27 cellular contexts compared by ENCODE assay signal in genomic region chr1:77319036-77319705, GRCh38. TPM values are rescaled to one million over a fixed set of nuclear protein-coding genes. Genes with fewer than 3 reads are reported as not detected.
DNase-seq lines count a peak whose midpoint lies in the region; ATAC-seq, FAIRE-seq and TF ChIP-seq lines count a peak whose summit lies in the region.
"Had no signal": no experiment of that assay in that cellular context is flagged by ENCODE, and none has a peak within 500 bp of the region (broad histone marks: within the 10 kb centered on the region; RNA-seq: fewer than 3 reads in every experiment).

No MANE protein-coding gene starts in this region.

- ATAC-seq in PC-3 (no peak), HG02588 (IDR thresholded peaks at IDR 0.05; ENCODE audit: unreplicated experiment) (no peak)
- ATAC-seq: left ventricle myocardium superior; stimulated activated effector memory CD8-positive, alpha-beta T cell treated with anti-CD3 and anti-CD28 coated beads, Interleukin-12 subunit alpha, Interleukin-12 subunit beta, amount 100 ng/mL, for 72 hours had no signal

- peak overlapping the region; percentile 58 for H2AFZ ChIP-seq in PC-3 (ENCODE audit: low read length)

- BruUV-seq in PC-3 (replicated peaks; lab: Mats Ljungman, UMichigan) = no TSS peak

- no peak for TF ChIP-seq POLR2A in H54 (IDR thresholded peaks at IDR 0.05; ENCODE audit: low read depth, low read length)

- no peaks in the 10 kb centered on the region for H3K9me3 ChIP-seq in PC-3 (ENCODE audit: low read length)
- H3K9me3 ChIP-seq: ascending aorta, colonic mucosa, neutrophil, sigmoid colon had no signal

- H4K20me1 ChIP-seq in PC-3 (ENCODE audit: low read length) = no peaks in the 10 kb centered on the region

- intact Hi-C loops in PC-3 (cut with micrococcal nuclease) = no loop called here

- H3K4me3 ChIP-seq in PC-3 (ENCODE audit: low read length) = no peak overlapping the region
- H3K4me3 ChIP-seq: ascending aorta, colonic mucosa, sigmoid colon had no signal

- H3K4me1 ChIP-seq in PC-3 (ENCODE audit: insufficient read depth, low read length) = peaks cover 37% of the 10 kb centered on the region
- H3K4me1 ChIP-seq: colonic mucosa, sigmoid colon had no signal

- POLR2A ChIA-PET in PC-3 (lab: Charles Lee; ENCODE audit: unreplicated experiment) = no interaction called here

- peak overlapping the region; percentile 52 for H3K27ac ChIP-seq in PC-3 (ENCODE audit: low read length)
- H3K27ac ChIP-seq in temporal lobe (ENCODE audit: low read depth, low read length) = peak overlapping the region; percentile 5
- H3K27ac ChIP-seq: ascending aorta, colonic mucosa, neutrophil, RWPE1, sigmoid colon had no signal

- no peak for TF ChIP-seq CTCF in PC-3 (conservative IDR thresholded peaks at IDR 0.05; ENCODE audit: low read depth, low read length)

- H3K79me2 ChIP-seq in PC-3 (ENCODE audit: low read length) = no peaks in the 10 kb centered on the region

- H3K9ac ChIP-seq in PC-3 (ENCODE audit: low read length) = no peak overlapping the region

- H3K36me3 ChIP-seq in PC-3 (ENCODE audit: low read depth, low read length) = no peaks in the 10 kb centered on the region
- H3K36me3 ChIP-seq: ascending aorta, colonic mucosa, neutrophil, sigmoid colon had no signal

- H3K27me3 ChIP-seq in PC-3 (ENCODE audit: low read length) = no peaks in the 10 kb centered on the region
- H3K27me3 ChIP-seq: ascending aorta, colonic mucosa, neutrophil, sigmoid colon had no signal

- no peaks in the 10 kb centered on the region for H3F3A ChIP-seq in PC-3 (ENCODE audit: low read length, unreplicated experiment)

- CTCF ChIA-PET in PC-3 (lab: Charles Lee) = no interaction called here

- H3K9me2 ChIP-seq in PC-3 (replicated peaks; ENCODE audit: low read length) = no peaks in the 10 kb centered on the region

- H3K4me2 ChIP-seq in PC-3 (ENCODE audit: low read length) = peak overlapping the region; percentile 22

- DNase-seq in H54 (ENCODE audit: insufficient read length, low spot score) = no peak
- peak; percentile 48 for DNase-seq in PC-3
- peak; percentile 13 for DNase-seq in fibroblast of peridontal ligament (ENCODE audit: extremely low read depth)
- no peak for DNase-seq in NCI-H1694 (lab: John Stamatoyannopoulos, UW)
- DNase-seq in stimulated activated CD4-positive, alpha-beta T cell treated with anti-CD3 and anti-CD28 coated beads, Interleukin-4, amount 100 ng/mL, for 4 hours = no peak
- DNase-seq: activated B cell treated with CpG ODN at 0.5 μM for 24 hours; activated CD4-positive, alpha-beta T cell treated with anti-CD3 and anti-CD28 coated beads, Interleukin-2, amount 10 ng/mL, durations not matched to agents 7 days and 5 days; activated effector memory CD4-positive, alpha-beta T cell treated with Interleukin-2 at 50 U/mL for 16 hours; activated naive CD8-positive, alpha-beta T cell treated with anti-CD3 and anti-CD28 coated beads for 36 hours; activated T-cell treated with anti-CD3 and anti-CD28 coated beads, Interleukin-2, amount 50 U/mL, for 1 hour; colonic mucosa; DMS79 treated with DMSO at 0.1 percent for 48 hours; effector CD4-positive, alpha-beta T cell; H9; left ventricle myocardium superior; naive B cell; NCI-H1048; NCI-H1694 treated with DMSO at 0.1 percent for 48 hours; sigmoid colon; T-helper 1 cell; trophoblast cell had no signal

- peak; percentile 98 for FAIRE-seq in H54 (lab: Jason Lieb, UNC)

RNA-seq across cellular contexts. Expression of gene AK5, which starts 37.4 kb away (rescaled TPM):
- 3.4 and 3.8 TPM in 2 replicates for total RNA-seq in PC-3 (2014; rRNA removed)
- 18.2 TPM for total RNA-seq in temporal lobe
- total RNA-seq: activated B cell treated with CpG ODN at 0.5 μM for 24 hours, ascending aorta had no signal

Comparison
In these comparisons a context has a peak if more than half of its experiments do, and no peak if none do; other contexts are left out.
1. DNase-seq: peak in PC-3 (single experiment) and fibroblast of peridontal ligament (single experiment); none in H54 (single experiment), NCI-H1694 (single experiment) and stimulated activated CD4-positive, alpha-beta T cell treated with anti-CD3 and anti-CD28 coated beads, Interleukin-4, amount 100 ng/mL, for 4 hours (0 of 2).